7 cellular contexts compared by ENCODE assay signal in the genomic region with DNA sequence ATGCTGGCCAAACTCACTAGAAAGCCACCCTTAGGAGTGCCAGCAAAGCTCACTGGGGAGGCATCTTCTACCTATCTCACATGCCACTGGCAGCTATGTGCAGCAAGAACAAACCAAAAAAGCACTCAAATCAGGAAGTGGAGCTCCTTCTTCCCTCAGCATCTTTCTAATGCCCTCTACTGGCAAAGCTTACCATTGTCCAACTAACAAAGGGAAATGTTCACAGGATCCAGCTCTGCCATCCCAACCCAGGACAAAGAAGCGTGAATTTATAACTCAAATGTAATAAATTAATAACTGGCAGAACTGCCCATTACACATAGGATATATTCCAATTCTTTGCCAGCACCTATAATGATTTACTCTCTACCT. TPM values are rescaled to one million over a fixed set of nuclear protein-coding genes. Genes with fewer than 3 reads are reported as not detected.
DNase-seq lines count a peak whose midpoint lies in the region; ATAC-seq and TF ChIP-seq lines count a peak whose summit lies in the region.

No MANE protein-coding gene starts in this region.

- TF ChIP-seq EP300 in Ishikawa (IDR thresholded peaks at IDR 0.05; ENCODE audit: borderline replicate concordance) (no peak), ovary (IDR thresholded peaks at IDR 0.05) (no peak)

- H3K27ac ChIP-seq in VCaP (no peak overlapping the region), ovary (no peak overlapping the region)

- peak; percentile 58 for DNase-seq in GM03348 (ENCODE audit: low spot score)
- DNase-seq in kidney tubule cell (ENCODE audit: low spot score) = peak; percentile 49
- no peak for DNase-seq in ovary
- DNase-seq in stimulated activated naive CD4-positive, alpha-beta T cell treated with Interleukin-2 at 50 U/mL for 16 hours (lab: John Stamatoyannopoulos, UW) = no peak

- H3K36me3 ChIP-seq in ovary = no peaks in the 10 kb centered on the region

- H3K9me3 ChIP-seq in ovary = no peaks in the 10 kb centered on the region

- ATAC-seq in GM21423 (IDR thresholded peaks at IDR 0.05; ENCODE audit: unreplicated experiment) = peak; percentile 53

- TF ChIP-seq CTCF in VCaP (conservative IDR thresholded peaks at IDR 0.05) (peak; percentile 63), ovary (IDR thresholded peaks at IDR 0.05) (no peak)

- TF ChIP-seq RAD21 in Ishikawa (IDR thresholded peaks at IDR 0.05; ENCODE audit: low read depth) = peak; percentile 53

- no peak overlapping the region for H3K4me3 ChIP-seq in ovary

- 90 to 95% (median 90%) methylated on average over 1 of the region's 1 CpG for WGBS in ovary, 3 donors

- no peak for TF ChIP-seq POLR2A in ovary (IDR thresholded peaks at IDR 0.05)

- H3K4me1 ChIP-seq in ovary (ENCODE audit: insufficient read depth) = no peaks in the 10 kb centered on the region

- intact Hi-C loops in ovary (cut with DNase I) = no loop called here

- H3K27me3 ChIP-seq in ovary = no peaks in the 10 kb centered on the region

TF ChIP-seq in Ishikawa, 13 proteins besides CTCF, POLR2A, EP300 and RAD21:
- TF ChIP-seq USF1 (IDR thresholded peaks at IDR 0.05) (no peak), TEAD4 (IDR thresholded peaks at IDR 0.05) (no peak), TCF12 (IDR thresholded peaks at IDR 0.05; ENCODE audit: low read depth) (no peak), FOXM1 (IDR thresholded peaks at IDR 0.05; ENCODE audit: borderline replicate concordance, low read depth) (no peak), CEBPB (IDR thresholded peaks at IDR 0.05) (no peak), YY1 (IDR thresholded peaks at IDR 0.05; ENCODE audit: low read depth) (no peak), NFIC (IDR thresholded peaks at IDR 0.05) (no peak), EGR1 (IDR thresholded peaks at IDR 0.05) (no peak), MAX (IDR thresholded peaks at IDR 0.05) (no peak), CREB1 (IDR thresholded peaks at IDR 0.05; ENCODE audit: low read depth) (no peak), TAF1 (IDR thresholded peaks at IDR 0.05; ENCODE audit: low read depth) (no peak), ZBTB7A (IDR thresholded peaks at IDR 0.05; ENCODE audit: low read depth) (no peak)
- TF ChIP-seq, protein P1, sequence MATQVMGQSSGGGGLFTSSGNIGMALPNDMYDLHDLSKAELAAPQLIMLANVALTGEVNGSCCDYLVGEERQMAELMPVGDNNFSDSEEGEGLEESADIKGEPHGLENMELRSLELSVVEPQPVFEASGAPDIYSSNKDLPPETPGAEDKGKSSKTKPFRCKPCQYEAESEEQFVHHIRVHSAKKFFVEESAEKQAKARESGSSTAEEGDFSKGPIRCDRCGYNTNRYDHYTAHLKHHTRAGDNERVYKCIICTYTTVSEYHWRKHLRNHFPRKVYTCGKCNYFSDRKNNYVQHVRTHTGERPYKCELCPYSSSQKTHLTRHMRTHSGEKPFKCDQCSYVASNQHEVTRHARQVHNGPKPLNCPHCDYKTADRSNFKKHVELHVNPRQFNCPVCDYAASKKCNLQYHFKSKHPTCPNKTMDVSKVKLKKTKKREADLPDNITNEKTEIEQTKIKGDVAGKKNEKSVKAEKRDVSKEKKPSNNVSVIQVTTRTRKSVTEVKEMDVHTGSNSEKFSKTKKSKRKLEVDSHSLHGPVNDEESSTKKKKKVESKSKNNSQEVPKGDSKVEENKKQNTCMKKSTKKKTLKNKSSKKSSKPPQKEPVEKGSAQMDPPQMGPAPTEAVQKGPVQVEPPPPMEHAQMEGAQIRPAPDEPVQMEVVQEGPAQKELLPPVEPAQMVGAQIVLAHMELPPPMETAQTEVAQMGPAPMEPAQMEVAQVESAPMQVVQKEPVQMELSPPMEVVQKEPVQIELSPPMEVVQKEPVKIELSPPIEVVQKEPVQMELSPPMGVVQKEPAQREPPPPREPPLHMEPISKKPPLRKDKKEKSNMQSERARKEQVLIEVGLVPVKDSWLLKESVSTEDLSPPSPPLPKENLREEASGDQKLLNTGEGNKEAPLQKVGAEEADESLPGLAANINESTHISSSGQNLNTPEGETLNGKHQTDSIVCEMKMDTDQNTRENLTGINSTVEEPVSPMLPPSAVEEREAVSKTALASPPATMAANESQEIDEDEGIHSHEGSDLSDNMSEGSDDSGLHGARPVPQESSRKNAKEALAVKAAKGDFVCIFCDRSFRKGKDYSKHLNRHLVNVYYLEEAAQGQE (IDR thresholded peaks at IDR 0.05; ENCODE audit: low read depth) = no peak

RNA-seq across cellular contexts. Expression of gene LEPR, which starts 38.9 kb away (rescaled TPM):
- 100 to 1,000 TPM in 1 of 7 donors, 10 to 100 TPM in 6; 21.2 to 108 (median 34.6) TPM for total RNA-seq in ovary
- 10 to 100 TPM; 28.8 to 29.2 TPM for polyA plus RNA-seq in ovary

RNA-seq across cellular contexts. Expression of gene LEPROT, which starts 38.9 kb away (rescaled TPM):
- 100 to 1,000 TPM in 2 of 7 donors, 10 to 100 TPM in 5; 57.4 to 115 (median 72.0) TPM for total RNA-seq in ovary
- polyA plus RNA-seq in ovary = 10 to 100 TPM; 60.5 to 76.1 TPM

Comparison
In these comparisons a context has a peak if more than half of its experiments do, and no peak if none do; other contexts are left out.
1. DNase-seq: peak in GM03348 (single experiment) and kidney tubule cell (single experiment); none in ovary (0 of 5) and stimulated activated naive CD4-positive, alpha-beta T cell treated with Interleukin-2 at 50 U/mL for 16 hours (single experiment).